Comparison of ENCODE assay signal across 17 cellular contexts in the genomic region with DNA sequence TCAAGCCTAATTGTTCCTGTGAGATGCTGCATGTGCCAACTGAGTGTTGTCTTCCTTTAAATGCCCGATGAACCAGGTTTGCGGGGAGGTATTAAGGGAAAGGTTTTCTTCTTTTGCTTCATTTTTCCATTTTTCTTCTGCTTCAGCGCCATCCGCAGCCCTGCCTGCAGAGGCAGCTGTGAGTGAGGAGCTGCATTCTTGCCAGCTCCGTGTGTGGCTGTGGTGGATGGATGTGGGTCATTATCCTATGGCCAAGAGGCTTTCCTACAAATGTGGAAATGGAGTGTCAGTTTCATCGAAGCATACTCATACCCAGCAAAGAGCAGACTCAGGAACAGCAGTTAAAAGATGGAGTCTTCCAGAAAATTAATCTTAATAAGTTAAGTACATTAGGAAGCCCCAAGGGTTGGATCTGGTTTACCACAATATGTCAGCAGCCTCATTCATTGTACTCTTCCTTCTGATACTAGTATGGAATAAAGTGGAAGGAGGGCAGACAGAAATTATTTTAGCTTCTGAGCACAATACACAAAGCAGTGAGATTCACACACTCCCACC.
"Had no signal": no experiment of that assay in that cellular context is flagged by ENCODE, and none has a peak within 500 bp of the region (broad histone marks: within the 10 kb centered on the region; RNA-seq: fewer than 3 reads in every experiment).

No MANE protein-coding gene starts in this region.

- H3K27ac ChIP-seq: coronary artery, heart left ventricle, left lung, lower lobe of right lung, parathyroid adenoma, psoas muscle, thoracic aorta, transverse colon had no signal

- H3K9me3 ChIP-seq: left lung, lower lobe of right lung, psoas muscle, thoracic aorta, transverse colon had no signal

- ATAC-seq: heart left ventricle; left lung; lower lobe of right lung; psoas muscle; sciatic nerve; stimulated activated naive B cell treated with anti-CD40 and anti-IgM and Interleukin-4, amounts not matched to agents 10 μg/mL and 1 μg/mL and 100 μg/mL, for 72 hours; stimulated activated naive CD8-positive, alpha-beta T cell treated with anti-CD3 and anti-CD28 coated beads, Interleukin-15, amount 100 ng/mL, for 72 hours had no signal

- DNase-seq: effector CD4-positive, alpha-beta T cell; heart left ventricle; hippocampal formation; left lung; lower lobe of right lung; midbrain; psoas muscle; retina; stimulated activated CD4-positive, alpha-beta T cell treated with anti-CD3 and anti-CD28 coated beads, Interleukin-2, amount 100 ng/mL, for 24 hours; stimulated activated CD4-positive, alpha-beta T cell treated with anti-CD3 and anti-CD28 coated beads, Interleukin-4, amount 100 ng/mL, for 4 hours; stimulated activated naive B cell treated with anti-CD40 and anti-IgM and Interleukin-4, amounts not matched to agents 10 μg/mL and 1 μg/mL and 100 μg/mL, for 72 hours; stimulated activated naive CD8-positive, alpha-beta T cell treated with anti-CD3 and anti-CD28 coated beads, Interleukin-15, amount 100 ng/mL, for 72 hours; transverse colon had no signal

- H3K27me3 ChIP-seq: heart left ventricle, left lung, transverse colon had no signal

- H3K4me3 ChIP-seq: coronary artery, heart left ventricle, left lung, lower lobe of right lung, psoas muscle, thoracic aorta, transverse colon had no signal

- H3K4me1 ChIP-seq: heart left ventricle, left lung, lower lobe of right lung, parathyroid adenoma, psoas muscle, transverse colon had no signal

- H3K36me3 ChIP-seq: heart left ventricle, left lung, lower lobe of right lung, thoracic aorta, transverse colon had no signal
